In the genomic region with DNA sequence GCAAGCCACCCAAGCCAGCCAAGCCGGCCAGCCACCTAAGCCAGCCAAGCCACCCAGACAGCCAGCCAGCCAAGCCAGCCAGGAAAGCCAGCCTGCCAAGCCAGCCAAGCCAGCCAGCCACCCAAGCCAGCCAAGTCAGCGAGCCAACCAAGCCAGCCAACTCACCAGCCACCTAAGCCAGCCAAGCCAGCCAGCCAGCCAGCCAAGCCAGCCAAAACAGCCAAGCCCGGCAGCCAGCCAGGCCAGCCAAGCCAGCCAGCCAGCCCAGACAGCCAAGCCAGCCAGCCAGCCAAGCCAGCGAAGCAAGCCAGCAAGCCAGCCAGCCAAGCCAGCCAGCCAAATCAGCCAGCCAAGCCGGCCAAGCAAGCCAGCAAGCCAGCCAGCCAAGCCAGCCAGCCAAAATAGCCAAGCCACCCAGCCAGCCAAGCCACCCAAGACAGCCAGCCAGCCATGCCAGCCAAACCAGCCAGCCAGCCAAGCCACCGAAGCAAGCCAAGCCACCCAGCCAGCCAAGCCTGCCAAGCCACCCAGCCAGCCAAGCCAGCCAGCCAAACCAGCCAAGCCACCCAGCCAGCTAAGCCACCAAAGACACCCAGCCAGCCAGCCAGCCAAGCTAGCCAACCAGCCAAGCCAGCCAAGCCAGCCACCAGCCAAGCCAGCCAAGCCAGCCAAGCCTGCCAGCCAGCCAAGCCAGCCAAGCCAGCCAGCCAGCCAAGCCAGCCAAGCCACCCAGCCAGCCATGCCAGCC, we compare ENCODE assay signal across 5 cellular contexts. TPM values are rescaled to one million over a fixed set of nuclear protein-coding genes. Genes with fewer than 3 reads are reported as not detected.
"Had no signal": no experiment of that assay in that cellular context is flagged by ENCODE, and none has a peak within 500 bp of the region (broad histone marks: within the 10 kb centered on the region; RNA-seq: fewer than 3 reads in every experiment).

No MANE protein-coding gene starts in this region.

RNA-seq across cellular contexts. Expression of gene CCT8L2, which starts 27.6 kb away (rescaled TPM):
- total RNA-seq: GM23338, H1, H9, HT-29, IMR-90 had no signal
- polyA plus RNA-seq: GM23338, H1, IMR-90 had no signal
